Comparison of ENCODE assay signal across 8 cellular contexts in genomic region chr19:47230122-47230920, GRCh38. TPM values are rescaled to one million over a fixed set of nuclear protein-coding genes. Genes with fewer than 3 reads are reported as not detected.
DNase-seq lines count a peak whose midpoint lies in the region; ATAC-seq and TF ChIP-seq lines count a peak whose summit lies in the region.

No MANE protein-coding gene starts in this region.

- no peaks in the 10 kb centered on the region for H3K27me3 Mint-ChIP-seq in CD4-positive, CD25-positive, alpha-beta regulatory T cell
- no peaks in the 10 kb centered on the region for H3K27me3 Mint-ChIP-seq in T-helper 1 cell treated with Interleukin-12 subunit alpha and Interleukin-12 subunit beta and Interleukin-4 antibody, amounts not matched to agents 30 μg/mL and 1 μg/mL, for 36 hours (ENCODE audit: low read depth)

- ATAC-seq in CD4-positive, CD25-positive, alpha-beta regulatory T cell (ENCODE audit: low read depth in 2 of 2), result peak; percentile 19 to 22
- ATAC-seq in HG02642 (IDR thresholded peaks at IDR 0.05; ENCODE audit: poor library complexity, unreplicated experiment), result peak; percentile 26
- no peak for ATAC-seq in HG02981 (IDR thresholded peaks at IDR 0.05; ENCODE audit: unreplicated experiment)

- H3K27me3 ChIP-seq in CD4-positive, CD25-positive, alpha-beta regulatory T cell (ENCODE audit: control insufficient read depth, insufficient read depth, low read length), result no peaks in the 10 kb centered on the region
- peaks cover 12% of the 10 kb centered on the region for H3K27me3 ChIP-seq in iPS-18a (ENCODE audit: control insufficient read depth, insufficient read depth, low read length)
- no peaks in the 10 kb centered on the region for H3K27me3 ChIP-seq in skeletal muscle tissue (ENCODE audit: control insufficient read depth in 3 of 3, insufficient read depth in 3 of 3, low read length in 3 of 3)

- H3K27ac ChIP-seq in CD4-positive, CD25-positive, alpha-beta regulatory T cell (ENCODE audit: insufficient read depth, low read length, poor library complexity, severe bottlenecking), result peak overlapping the region; percentile 88
- no peak overlapping the region for H3K27ac ChIP-seq in iPS-18a (ENCODE audit: low read length)
- peak overlapping the region; percentile 100 for H3K27ac ChIP-seq in skeletal muscle tissue (ENCODE audit: low read depth, low read length)

- DNase-seq in CD4-positive, CD25-positive, alpha-beta regulatory T cell, result peak; percentile 74 to 82 (median 81)
- DNase-seq in astrocyte of the spinal cord (ENCODE audit: low read depth, low spot score), result peak; percentile 36
- no peak for DNase-seq in Kasumi-1 (lab: John Stamatoyannopoulos, UW)

- peaks cover 53% of the 10 kb centered on the region for H3K4me1 ChIP-seq in CD4-positive, CD25-positive, alpha-beta regulatory T cell (ENCODE audit: control insufficient read depth, insufficient read depth, low read length, poor library complexity, severe bottlenecking)
- H3K4me1 ChIP-seq in iPS-18a (ENCODE audit: control insufficient read depth, low read depth, low read length), result peaks cover 21% of the 10 kb centered on the region
- H3K4me1 ChIP-seq in skeletal muscle tissue (ENCODE audit: control insufficient read depth in 3 of 3, insufficient read depth in 3 of 3, low read length in 3 of 3), result peaks cover 44 to 54% (median 46%) of the 10 kb centered on the region in 3 donors

- H3K36me3 Mint-ChIP-seq in CD4-positive, CD25-positive, alpha-beta regulatory T cell, result no peaks in the 10 kb centered on the region
- peaks cover 4% of the 10 kb centered on the region for H3K36me3 Mint-ChIP-seq in T-helper 1 cell treated with Interleukin-12 subunit alpha and Interleukin-12 subunit beta and Interleukin-4 antibody, amounts not matched to agents 30 μg/mL and 1 μg/mL, for 36 hours (ENCODE audit: low read depth)

- in situ Hi-C loops in astrocyte of the spinal cord (cut with HindIII; ENCODE audit: low sequenced_read_pairs), result no loop called here

- peak overlapping the region; percentile 89 for H3K4me3 ChIP-seq in CD4-positive, CD25-positive, alpha-beta regulatory T cell (ENCODE audit: low read depth, low read length)
- H3K4me3 ChIP-seq in astrocyte of the spinal cord (ENCODE audit: low read depth, low read length) (peak overlapping the region; percentile 98), iPS-18a (ENCODE audit: low read length) (peak overlapping the region; percentile 66), skeletal muscle tissue (ENCODE audit: low read length in 3 of 3) (peak overlapping the region; percentile 88 to 98 (median 92))

- H3K9ac ChIP-seq in iPS-18a (ENCODE audit: low read length), result peak overlapping the region; percentile 63
- H3K9ac ChIP-seq in skeletal muscle tissue (ENCODE audit: low read depth in 1 of 3, low read length in 3 of 3), result peak overlapping the region; percentile 90 to 98 (median 97)

- H3K9me3 Mint-ChIP-seq in CD4-positive, CD25-positive, alpha-beta regulatory T cell, result no peaks in the 10 kb centered on the region
- H3K9me3 Mint-ChIP-seq in T-helper 1 cell treated with Interleukin-12 subunit alpha and Interleukin-12 subunit beta and Interleukin-4 antibody, amounts not matched to agents 30 μg/mL and 1 μg/mL, for 36 hours, result peaks cover 3% of the 10 kb centered on the region

- no peaks in the 10 kb centered on the region for H3K36me3 ChIP-seq in CD4-positive, CD25-positive, alpha-beta regulatory T cell (ENCODE audit: control insufficient read depth, insufficient read depth, low read length)
- no peaks in the 10 kb centered on the region for H3K36me3 ChIP-seq in iPS-18a (ENCODE audit: control insufficient read depth, low read depth, low read length)
- no peaks in the 10 kb centered on the region for H3K36me3 ChIP-seq in skeletal muscle tissue (ENCODE audit: control insufficient read depth in 3 of 3, insufficient read depth in 3 of 3, low read length in 3 of 3)

- H3K4me3 Mint-ChIP-seq in CD4-positive, CD25-positive, alpha-beta regulatory T cell, result peak overlapping the region in 3 of 4 donors; percentile 21 to 68 (median 46)
- H3K4me3 Mint-ChIP-seq in T-helper 1 cell treated with Interleukin-12 subunit alpha and Interleukin-12 subunit beta and Interleukin-4 antibody, amounts not matched to agents 30 μg/mL and 1 μg/mL, for 36 hours, result peak overlapping the region; percentile 18

- peak; percentile 70 for TF ChIP-seq CTCF in astrocyte of the spinal cord (IDR thresholded peaks at IDR 0.05; ENCODE audit: low read depth, low read length)

- H3K4me1 Mint-ChIP-seq in CD4-positive, CD25-positive, alpha-beta regulatory T cell, result peaks cover 0 to 36% (median 21%) of the 10 kb centered on the region in 4 donors
- peaks cover 22% of the 10 kb centered on the region for H3K4me1 Mint-ChIP-seq in T-helper 1 cell treated with Interleukin-12 subunit alpha and Interleukin-12 subunit beta and Interleukin-4 antibody, amounts not matched to agents 30 μg/mL and 1 μg/mL, for 36 hours (ENCODE audit: low read depth)

- no peaks in the 10 kb centered on the region for H3K9me3 ChIP-seq in CD4-positive, CD25-positive, alpha-beta regulatory T cell (ENCODE audit: control insufficient read depth in 2 of 2, low read length in 2 of 2)
- H3K9me3 ChIP-seq in iPS-18a (ENCODE audit: control insufficient read depth, low read depth, low read length), result no peaks in the 10 kb centered on the region
- no peaks in the 10 kb centered on the region for H3K9me3 ChIP-seq in skeletal muscle tissue (ENCODE audit: control insufficient read depth in 3 of 3, low read length in 3 of 3)

- H3K27ac Mint-ChIP-seq in CD4-positive, CD25-positive, alpha-beta regulatory T cell, result no peak overlapping the region
- H3K27ac Mint-ChIP-seq in T-helper 1 cell treated with Interleukin-12 subunit alpha and Interleukin-12 subunit beta and Interleukin-4 antibody, amounts not matched to agents 30 μg/mL and 1 μg/mL, for 36 hours, result no peak overlapping the region

RNA-seq across cellular contexts. Expression of gene BBC3, which starts 0.7 kb away (rescaled TPM):
- 21.2 TPM for total RNA-seq in CD4-positive, CD25-positive, alpha-beta regulatory T cell
- 1 to 10 TPM; 4.2 to 6.7 (median 5.4) TPM for polyA plus RNA-seq in CD4-positive, CD25-positive, alpha-beta regulatory T cell
- 2.6 TPM for total RNA-seq in skeletal muscle tissue

RNA-seq across cellular contexts. Expression of gene CCDC9, which starts 26.0 kb away (rescaled TPM):
- 44.1 TPM for total RNA-seq in CD4-positive, CD25-positive, alpha-beta regulatory T cell
- polyA plus RNA-seq in CD4-positive, CD25-positive, alpha-beta regulatory T cell, result 10 to 100 TPM in 3 of 4 donors, 1 to 10 TPM in 1; 7.3 to 14.5 (median 12.6) TPM
- 4.2 TPM for total RNA-seq in skeletal muscle tissue

RNA-seq across cellular contexts. Expression of gene INAFM1, which starts 44.4 kb away (rescaled TPM):
- total RNA-seq in CD4-positive, CD25-positive, alpha-beta regulatory T cell, result 11.0 TPM
- 1 to 10 TPM; 1.5 to 3.6 (median 2.1) TPM for polyA plus RNA-seq in CD4-positive, CD25-positive, alpha-beta regulatory T cell
- 1.6 TPM for total RNA-seq in skeletal muscle tissue

Comparison
In these comparisons a context has a peak if more than half of its experiments do, and no peak if none do; other contexts are left out.
1. DNase-seq: peak in CD4-positive, CD25-positive, alpha-beta regulatory T cell (3 of 3) and astrocyte of the spinal cord (single experiment); none in Kasumi-1 (0 of 2).
2. Peak in every context shown above with its lines, with median percentiles within 50 percentile points of each other: H3K4me3 ChIP-seq.